Comparison of ENCODE assay signal across 8 cellular contexts in the genomic region with DNA sequence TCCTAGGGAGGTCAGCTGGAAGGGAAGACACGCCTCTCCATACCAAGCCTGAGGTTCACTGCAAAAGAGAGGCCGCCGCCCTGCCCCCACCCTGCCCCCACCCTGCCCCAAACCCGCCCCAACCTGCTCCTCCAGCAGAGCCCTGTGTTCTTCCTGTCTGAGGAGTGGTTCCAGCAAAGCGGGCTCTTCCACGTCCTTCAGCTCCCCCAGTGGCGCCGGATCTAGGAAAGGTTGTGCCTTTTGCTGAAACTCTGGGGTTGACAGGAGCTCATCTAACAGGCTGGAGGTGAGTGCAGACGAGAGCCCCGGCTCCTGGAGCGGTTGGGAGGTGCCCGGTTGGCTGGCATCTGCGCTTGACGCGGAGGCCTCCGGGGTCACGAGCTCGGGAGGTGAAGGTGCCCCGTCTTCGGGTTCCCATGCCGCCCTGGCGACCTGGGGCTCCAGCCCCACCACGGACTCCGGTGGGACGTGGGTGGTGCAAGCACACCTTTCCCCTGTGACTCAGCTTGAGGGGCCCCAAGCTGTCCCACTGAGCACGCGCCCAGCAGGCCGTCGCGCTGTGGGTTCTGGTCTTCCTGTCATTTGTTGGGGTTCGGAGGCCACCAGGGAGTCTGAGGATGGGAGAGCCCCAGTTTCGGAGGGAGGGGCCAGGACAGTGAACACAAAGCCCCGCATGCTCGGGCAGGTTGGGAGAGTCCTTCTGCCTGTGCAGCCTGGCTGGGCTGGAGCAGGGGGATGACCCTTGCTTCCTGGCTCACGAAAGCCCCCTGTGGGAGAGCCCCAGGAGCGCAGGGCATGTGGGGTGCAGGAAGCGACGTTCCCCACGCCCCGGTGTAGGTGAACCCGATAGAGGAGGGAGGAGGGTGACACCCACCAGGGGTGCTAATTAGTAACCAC.
DNase-seq lines count a peak whose midpoint lies in the region; ATAC-seq and TF ChIP-seq lines count a peak whose summit lies in the region.

No MANE protein-coding gene starts in this region.

- TF ChIP-seq CTCF in GM12874 (IDR thresholded peaks at IDR 0.05; ENCODE audit: insufficient read depth, low read depth, low read length) (0 out of 2 replicates have a peak, but pooled peaks have one; percentile 18), breast epithelium (IDR thresholded peaks at IDR 0.05) (no peak)

- H3K36me3 ChIP-seq in breast epithelium = no peaks in the 10 kb centered on the region

- peak overlapping the region; percentile 14 to 33 for H3K27ac ChIP-seq in breast epithelium

- peak overlapping the region in 2 of 3 donors; percentile 37 to 56 for H3K4me3 ChIP-seq in breast epithelium

- ATAC-seq in HG02678 (IDR thresholded peaks at IDR 0.05; ENCODE audit: unreplicated experiment) = peak; percentile 60
- ATAC-seq in SK-N-SH treated with all-trans-retinoic acid at 6 μM for 48 hours = peak; percentile 54
- ATAC-seq in left lobe of liver = peak; percentile 45

- DNase-seq in breast epithelium (ENCODE audit: low spot score in 2 of 2) (peak; percentile 73 to 79), left lobe of liver (ENCODE audit: low spot score) (peak; percentile 71), anterior cingulate cortex (lab: John Stamatoyannopoulos, UW) (no peak), HK-2 (ENCODE audit: unreplicated experiment) (no peak)
- DNase-seq in stimulated activated CD4-positive, alpha-beta T cell treated with anti-CD3 and anti-CD28 coated beads, Interleukin-4, amount 100 ng/mL, for 4 hours = peak; percentile 42 to 47

- H3K27me3 ChIP-seq in breast epithelium = no peaks in the 10 kb centered on the region

- no peaks in the 10 kb centered on the region for H3K4me1 ChIP-seq in breast epithelium

- intact Hi-C loops in breast epithelium (cut with DNase I; ENCODE audit: low total_unique reads) = no loop called here

- peaks cover 26 to 40% of the 10 kb centered on the region in 2 donors for H3K9me3 ChIP-seq in breast epithelium

- TF ChIP-seq POLR2A in breast epithelium (IDR thresholded peaks at IDR 0.05) = no peak

TF ChIP-seq in SK-N-SH treated with all-trans-retinoic acid at 6 μM for 48 hours, 23 proteins besides CTCF, POLR2A, EP300 and RAD21:
- TF ChIP-seq CSDC2 (CRISPR knock-in tag; IDR thresholded peaks at IDR 0.05) (no peak), ZNF565 (CRISPR knock-in tag; conservative IDR thresholded peaks at IDR 0.05; ENCODE audit: low read depth) (no peak), ZNF8 (CRISPR knock-in tag; IDR thresholded peaks at IDR 0.05) (no peak), TCF4 (CRISPR knock-in tag; IDR thresholded peaks at IDR 0.05; ENCODE audit: borderline replicate concordance) (no peak), GLIS3 (CRISPR knock-in tag; IDR thresholded peaks at IDR 0.05) (no peak), ZNF70 (CRISPR knock-in tag; IDR thresholded peaks at IDR 0.05) (no peak), OSR1 (CRISPR knock-in tag; IDR thresholded peaks at IDR 0.05) (no peak), ZFP30 (CRISPR knock-in tag; IDR thresholded peaks at IDR 0.05) (no peak), BACH2 (CRISPR knock-in tag; IDR thresholded peaks at IDR 0.05; ENCODE audit: borderline replicate concordance) (no peak), ARNTL (CRISPR knock-in tag; IDR thresholded peaks at IDR 0.05; ENCODE audit: borderline replicate concordance, low read depth) (no peak), RARB (CRISPR knock-in tag; IDR thresholded peaks at IDR 0.05) (no peak), PPARA (CRISPR knock-in tag; IDR thresholded peaks at IDR 0.05; ENCODE audit: borderline replicate concordance) (no peak), ZC3H10 (CRISPR knock-in tag; IDR thresholded peaks at IDR 0.05) (no peak)
- TF ChIP-seq, protein P1, sequence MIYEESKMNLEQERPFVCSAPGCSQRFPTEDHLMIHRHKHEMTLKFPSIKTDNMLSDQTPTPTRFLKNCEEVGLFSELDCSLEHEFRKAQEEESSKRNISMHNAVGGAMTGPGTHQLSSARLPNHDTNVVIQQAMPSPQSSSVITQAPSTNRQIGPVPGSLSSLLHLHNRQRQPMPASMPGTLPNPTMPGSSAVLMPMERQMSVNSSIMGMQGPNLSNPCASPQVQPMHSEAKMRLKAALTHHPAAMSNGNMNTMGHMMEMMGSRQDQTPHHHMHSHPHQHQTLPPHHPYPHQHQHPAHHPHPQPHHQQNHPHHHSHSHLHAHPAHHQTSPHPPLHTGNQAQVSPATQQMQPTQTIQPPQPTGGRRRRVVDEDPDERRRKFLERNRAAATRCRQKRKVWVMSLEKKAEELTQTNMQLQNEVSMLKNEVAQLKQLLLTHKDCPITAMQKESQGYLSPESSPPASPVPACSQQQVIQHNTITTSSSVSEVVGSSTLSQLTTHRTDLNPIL (CRISPR knock-in tag; IDR thresholded peaks at IDR 0.05; ENCODE audit: low read depth) = no peak
- TF ChIP-seq, protein P2, sequence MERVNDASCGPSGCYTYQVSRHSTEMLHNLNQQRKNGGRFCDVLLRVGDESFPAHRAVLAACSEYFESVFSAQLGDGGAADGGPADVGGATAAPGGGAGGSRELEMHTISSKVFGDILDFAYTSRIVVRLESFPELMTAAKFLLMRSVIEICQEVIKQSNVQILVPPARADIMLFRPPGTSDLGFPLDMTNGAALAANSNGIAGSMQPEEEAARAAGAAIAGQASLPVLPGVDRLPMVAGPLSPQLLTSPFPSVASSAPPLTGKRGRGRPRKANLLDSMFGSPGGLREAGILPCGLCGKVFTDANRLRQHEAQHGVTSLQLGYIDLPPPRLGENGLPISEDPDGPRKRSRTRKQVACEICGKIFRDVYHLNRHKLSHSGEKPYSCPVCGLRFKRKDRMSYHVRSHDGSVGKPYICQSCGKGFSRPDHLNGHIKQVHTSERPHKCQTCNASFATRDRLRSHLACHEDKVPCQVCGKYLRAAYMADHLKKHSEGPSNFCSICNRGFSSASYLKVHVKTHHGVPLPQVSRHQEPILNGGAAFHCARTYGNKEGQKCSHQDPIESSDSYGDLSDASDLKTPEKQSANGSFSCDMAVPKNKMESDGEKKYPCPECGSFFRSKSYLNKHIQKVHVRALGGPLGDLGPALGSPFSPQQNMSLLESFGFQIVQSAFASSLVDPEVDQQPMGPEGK (CRISPR knock-in tag; IDR thresholded peaks at IDR 0.05; ENCODE audit: borderline replicate concordance) = no peak
- TF ChIP-seq, protein P3, sequence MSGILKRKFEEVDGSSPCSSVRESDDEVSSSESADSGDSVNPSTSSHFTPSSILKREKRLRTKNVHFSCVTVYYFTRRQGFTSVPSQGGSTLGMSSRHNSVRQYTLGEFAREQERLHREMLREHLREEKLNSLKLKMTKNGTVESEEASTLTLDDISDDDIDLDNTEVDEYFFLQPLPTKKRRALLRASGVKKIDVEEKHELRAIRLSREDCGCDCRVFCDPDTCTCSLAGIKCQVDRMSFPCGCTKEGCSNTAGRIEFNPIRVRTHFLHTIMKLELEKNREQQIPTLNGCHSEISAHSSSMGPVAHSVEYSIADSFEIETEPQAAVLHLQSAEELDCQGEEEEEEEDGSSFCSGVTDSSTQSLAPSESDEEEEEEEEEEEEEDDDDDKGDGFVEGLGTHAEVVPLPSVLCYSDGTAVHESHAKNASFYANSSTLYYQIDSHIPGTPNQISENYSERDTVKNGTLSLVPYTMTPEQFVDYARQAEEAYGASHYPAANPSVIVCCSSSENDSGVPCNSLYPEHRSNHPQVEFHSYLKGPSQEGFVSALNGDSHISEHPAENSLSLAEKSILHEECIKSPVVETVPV (CRISPR knock-in tag; IDR thresholded peaks at IDR 0.05) = no peak
- TF ChIP-seq, protein P4, sequence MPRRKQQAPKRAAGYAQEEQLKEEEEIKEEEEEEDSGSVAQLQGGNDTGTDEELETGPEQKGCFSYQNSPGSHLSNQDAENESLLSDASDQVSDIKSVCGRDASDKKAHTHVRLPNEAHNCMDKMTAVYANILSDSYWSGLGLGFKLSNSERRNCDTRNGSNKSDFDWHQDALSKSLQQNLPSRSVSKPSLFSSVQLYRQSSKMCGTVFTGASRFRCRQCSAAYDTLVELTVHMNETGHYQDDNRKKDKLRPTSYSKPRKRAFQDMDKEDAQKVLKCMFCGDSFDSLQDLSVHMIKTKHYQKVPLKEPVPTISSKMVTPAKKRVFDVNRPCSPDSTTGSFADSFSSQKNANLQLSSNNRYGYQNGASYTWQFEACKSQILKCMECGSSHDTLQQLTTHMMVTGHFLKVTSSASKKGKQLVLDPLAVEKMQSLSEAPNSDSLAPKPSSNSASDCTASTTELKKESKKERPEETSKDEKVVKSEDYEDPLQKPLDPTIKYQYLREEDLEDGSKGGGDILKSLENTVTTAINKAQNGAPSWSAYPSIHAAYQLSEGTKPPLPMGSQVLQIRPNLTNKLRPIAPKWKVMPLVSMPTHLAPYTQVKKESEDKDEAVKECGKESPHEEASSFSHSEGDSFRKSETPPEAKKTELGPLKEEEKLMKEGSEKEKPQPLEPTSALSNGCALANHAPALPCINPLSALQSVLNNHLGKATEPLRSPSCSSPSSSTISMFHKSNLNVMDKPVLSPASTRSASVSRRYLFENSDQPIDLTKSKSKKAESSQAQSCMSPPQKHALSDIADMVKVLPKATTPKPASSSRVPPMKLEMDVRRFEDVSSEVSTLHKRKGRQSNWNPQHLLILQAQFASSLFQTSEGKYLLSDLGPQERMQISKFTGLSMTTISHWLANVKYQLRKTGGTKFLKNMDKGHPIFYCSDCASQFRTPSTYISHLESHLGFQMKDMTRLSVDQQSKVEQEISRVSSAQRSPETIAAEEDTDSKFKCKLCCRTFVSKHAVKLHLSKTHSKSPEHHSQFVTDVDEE (CRISPR knock-in tag; IDR thresholded peaks at IDR 0.05) = no peak
TF ChIP-seq in SK-N-SH treated with all-trans-retinoic acid at 6 μM for 48 hours: peak in this region for 0.

Comparison
In these comparisons a context has a peak if more than half of its experiments do, and no peak if none do; other contexts are left out.
1. DNase-seq: peak in breast epithelium (2 of 2), left lobe of liver (single experiment) and stimulated activated CD4-positive, alpha-beta T cell treated with anti-CD3 and anti-CD28 coated beads, Interleukin-4, amount 100 ng/mL, for 4 hours (2 of 2); none in anterior cingulate cortex (0 of 58) and HK-2 (single experiment).
2. Peak in every context shown above with its lines, with median percentiles within 50 percentile points of each other: ATAC-seq.